ENCODE assay signal across 8 cellular contexts in the genomic region with DNA sequence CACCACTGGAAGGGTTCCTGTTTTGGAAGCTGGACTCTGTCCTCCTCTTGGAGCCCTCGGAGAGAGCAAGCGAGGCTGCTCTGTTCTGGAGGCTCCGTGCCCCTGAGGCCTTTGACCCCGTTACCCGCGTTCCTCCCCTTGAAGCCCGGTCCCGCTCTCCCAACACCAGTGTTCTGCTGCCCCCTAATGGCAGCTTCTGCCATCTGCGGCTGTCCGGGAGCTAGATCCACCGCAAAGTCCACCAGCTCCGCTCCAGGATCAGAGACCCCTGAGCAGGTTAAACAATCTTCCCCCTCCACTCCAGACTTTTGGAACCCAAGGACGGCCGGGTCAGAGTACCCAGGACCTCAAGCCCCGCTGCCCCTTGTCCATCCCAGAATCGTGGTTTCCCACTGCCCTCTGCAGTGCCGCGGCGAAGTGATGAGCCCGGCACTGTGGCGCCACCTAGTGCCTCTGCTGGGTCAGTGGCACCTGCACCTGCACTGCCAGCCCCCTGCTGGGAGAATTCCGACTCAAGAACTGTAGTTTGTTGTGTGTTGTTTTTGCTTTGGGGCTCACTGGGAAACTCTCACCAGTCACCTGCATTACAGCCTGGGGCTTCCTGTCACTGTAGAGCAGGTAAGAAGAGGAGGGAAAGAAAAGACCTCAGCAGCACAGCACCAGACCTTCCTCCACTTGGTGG.
DNase-seq lines count a peak whose midpoint lies in the region; ATAC-seq, FAIRE-seq and TF ChIP-seq lines count a peak whose summit lies in the region.

No MANE protein-coding gene starts in this region.

- no peaks in the 10 kb centered on the region for H3K36me3 Mint-ChIP-seq in activated naive CD8-positive, alpha-beta T cell

- peaks cover 11% of the 10 kb centered on the region for H3K4me1 Mint-ChIP-seq in activated naive CD8-positive, alpha-beta T cell (ENCODE audit: low read depth)

- H3K27ac ChIP-seq in pancreas (no peak overlapping the region), thyroid gland (no peak overlapping the region)

- H3K36me3 ChIP-seq in GM06990 (ENCODE audit: control insufficient read depth, insufficient read depth, low read length) (no peaks in the 10 kb centered on the region), pancreas (no peaks in the 10 kb centered on the region), thyroid gland (no peaks in the 10 kb centered on the region)

- no peak overlapping the region for H3K27ac Mint-ChIP-seq in activated naive CD8-positive, alpha-beta T cell

- H3K27me3 ChIP-seq in GM06990 (replicated peaks; ENCODE audit: control insufficient read depth, insufficient read depth, low read length) (no peaks in the 10 kb centered on the region), pancreas (no peaks in the 10 kb centered on the region), thyroid gland (no peaks in the 10 kb centered on the region)

- 0 to 1% methylated on average over 22 of the region's 22 CpGs for WGBS in pancreas, 2 donors
- 1 to 5% methylated on average over 18 to 21 of the region's 22 CpGs for WGBS in thyroid gland, 2 donors

- no peak for FAIRE-seq in pancreas (lab: Jason Lieb, UNC)

- H3K4me1 ChIP-seq in pancreas: no peaks in the 10 kb centered on the region
- no peaks in the 10 kb centered on the region for H3K4me1 ChIP-seq in thyroid gland

- H3K4me3 ChIP-seq in GM06990 (replicated peaks; ENCODE audit: low read depth, low read length) (peak overlapping the region; percentile 53), pancreas (peak overlapping the region in 2 of 4 donors; percentile 33 to 43), thyroid gland (replicated peaks in 1 of 3) (peak overlapping the region in 1 of 3 donors; percentile 21)

- intact Hi-C loops in Right ventricle myocardium superior (cut with DNase I) (loop anchor here (2.0 to 5.0 kb wide), 2 partner anchors 134 to 240 kb away; no protein-coding TSS in a partner anchor), pancreas (cut with DNase I) (loop anchor here in 1 of 3 donors (5.0 to 10.0 kb wide), 2 partner anchors 135 to 242 kb away; no protein-coding TSS in a partner anchor), thyroid gland (cut with DNase I) (loop anchor here (10.0 kb wide), 1 partner anchor 138 kb away; no protein-coding TSS in a partner anchor)

- H3K9me3 Mint-ChIP-seq in activated naive CD8-positive, alpha-beta T cell (ENCODE audit: low read depth): no peaks in the 10 kb centered on the region

- peak overlapping the region; percentile 91 for H3K4me3 Mint-ChIP-seq in activated naive CD8-positive, alpha-beta T cell

- no peak for TF ChIP-seq POLR2A in thyroid gland (IDR thresholded peaks at IDR 0.05)

- H3K27me3 Mint-ChIP-seq in activated naive CD8-positive, alpha-beta T cell: no peaks in the 10 kb centered on the region

- TF ChIP-seq CTCF in GM06990 (IDR thresholded peaks at IDR 0.05; ENCODE audit: insufficient read depth, low read length, poor library complexity, severe bottlenecking) (peak; percentile 98), pancreas (IDR thresholded peaks at IDR 0.05) (peak; percentile 90 to 98 (median 98)), thyroid gland (IDR thresholded peaks at IDR 0.05) (peak; percentile 93 to 99 (median 96))

- ATAC-seq in HG02678 (IDR thresholded peaks at IDR 0.05; ENCODE audit: unreplicated experiment): peak; percentile 92
- peak; percentile 99 for ATAC-seq in SK-N-SH treated with all-trans-retinoic acid at 6 μM for 48 hours
- ATAC-seq in Right ventricle myocardium superior (ENCODE audit: poor library complexity): peak; percentile 97
- ATAC-seq in pancreas: peak; percentile 98 to 99 (median 98)

- DNase-seq in GM06990 (ENCODE audit: extremely low read depth, insufficient read length): peak; percentile 81
- DNase-seq in NCI-H1092 treated with DMSO at 0.1 percent for 48 hours (lab: John Stamatoyannopoulos, UW): peak; percentile 97
- DNase-seq in Right ventricle myocardium superior: peak; percentile 85
- peak; percentile 67 to 90 (median 86) for DNase-seq in pancreas
- peak; percentile 75 to 76 for DNase-seq in thyroid gland

- H3K9me3 ChIP-seq in pancreas: no peaks in the 10 kb centered on the region
- H3K9me3 ChIP-seq in thyroid gland: no peaks in the 10 kb centered on the region

TF ChIP-seq in SK-N-SH treated with all-trans-retinoic acid at 6 μM for 48 hours, 23 proteins besides CTCF, POLR2A, EP300 and RAD21:
- TF ChIP-seq ZFP30 (CRISPR knock-in tag; IDR thresholded peaks at IDR 0.05) (no peak), ESRRG (CRISPR knock-in tag; IDR thresholded peaks at IDR 0.05) (no peak), CSDC2 (CRISPR knock-in tag; IDR thresholded peaks at IDR 0.05) (no peak), SNAI2 (CRISPR knock-in tag; IDR thresholded peaks at IDR 0.05) (peak; percentile 37; the same call in 1 of the 2 replicates)
